In genomic region chr2:151575338-151575737, GRCh38 we compare ENCODE assay signal across 18 cellular contexts.
DNase-seq lines count a peak whose midpoint lies in the region; ATAC-seq and TF ChIP-seq lines count a peak whose summit lies in the region.
"Had no signal": no experiment of that assay in that cellular context is flagged by ENCODE, and none has a peak within 500 bp of the region (broad histone marks: within the 10 kb centered on the region; RNA-seq: fewer than 3 reads in every experiment).

No MANE protein-coding gene starts in this region.

- H3K4ac ChIP-seq in mesenchymal stem cell (ENCODE audit: low read depth in 1 of 2, low read length in 2 of 2), result no peak overlapping the region

- in situ Hi-C loops in brain microvascular endothelial cell (cut with HindIII; ENCODE audit: low pct_ligation_motif_present, low sequenced_read_pairs), result no loop called here

- H2BK5ac ChIP-seq in mesenchymal stem cell (ENCODE audit: low read depth, low read length, poor library complexity, severe bottlenecking), result no peak overlapping the region

- H3K18ac ChIP-seq in mesenchymal stem cell (ENCODE audit: low read depth in 1 of 2, low read length in 2 of 2), result no peak overlapping the region

- no peak overlapping the region for H2AFZ ChIP-seq in mesenchymal stem cell (ENCODE audit: low read depth, low read length)

- H3K9ac ChIP-seq in mesenchymal stem cell (ENCODE audit: low read length), result no peak overlapping the region

- no peaks in the 10 kb centered on the region for H3K79me1 ChIP-seq in mesenchymal stem cell (replicated peaks; ENCODE audit: low read length, poor library complexity, severe bottlenecking)

- H3K9me3 ChIP-seq in mesenchymal stem cell (ENCODE audit: control insufficient read depth, low read length), result no peaks in the 10 kb centered on the region
- H3K9me3 ChIP-seq: esophagus squamous epithelium, upper lobe of left lung had no signal

- no peak for ATAC-seq in GM19328 (IDR thresholded peaks at IDR 0.05; ENCODE audit: unreplicated experiment)
- ATAC-seq: activated T-cell treated with anti-CD3 and anti-CD28 coated beads, Interleukin-2, amount 50 U/mL, for 4 hours; CD8-positive, alpha-beta T cell; right cardiac atrium; SK-N-SH treated with all-trans-retinoic acid at 6 μM for 48 hours had no signal

- H4K91ac ChIP-seq in mesenchymal stem cell (ENCODE audit: low read length), result no peak overlapping the region

- H2BK120ac ChIP-seq in mesenchymal stem cell (ENCODE audit: low read depth, low read length), result no peak overlapping the region

- no peak overlapping the region for H3K14ac ChIP-seq in mesenchymal stem cell (ENCODE audit: low read length in 2 of 2)

- H2AK5ac ChIP-seq in mesenchymal stem cell (ENCODE audit: low read length, severe bottlenecking), result no peak overlapping the region

- no peak overlapping the region for H2BK15ac ChIP-seq in mesenchymal stem cell (ENCODE audit: low read depth, poor library complexity, severe bottlenecking)

- H3K23ac ChIP-seq in mesenchymal stem cell (ENCODE audit: low read length in 2 of 2), result no peak overlapping the region

- no peak overlapping the region for H2BK12ac ChIP-seq in mesenchymal stem cell (ENCODE audit: low read length in 2 of 2)

- H3K4me3 ChIP-seq in brain microvascular endothelial cell (ENCODE audit: low read depth, low read length) (no peak overlapping the region), mesenchymal stem cell (ENCODE audit: insufficient read depth in 1 of 2, low read depth in 1 of 2, low read length in 2 of 2) (no peak overlapping the region)
- H3K4me3 ChIP-seq: esophagus squamous epithelium, upper lobe of left lung had no signal

- no peaks in the 10 kb centered on the region for H3K4me1 ChIP-seq in mesenchymal stem cell (ENCODE audit: control insufficient read depth, insufficient read depth, low read depth, low read length)
- H3K4me1 ChIP-seq: esophagus squamous epithelium had no signal

- 93% methylated on average over 3 of the region's 5 CpGs for WGBS in mesenchymal stem cell

- peak; percentile 23 for TF ChIP-seq CTCF in brain microvascular endothelial cell (IDR thresholded peaks at IDR 0.05; ENCODE audit: low read depth, low read length, missing control alignments)

- H3K36me3 ChIP-seq in brain microvascular endothelial cell (replicated peaks), result no peaks in the 10 kb centered on the region
- no peaks in the 10 kb centered on the region for H3K36me3 ChIP-seq in mesenchymal stem cell (ENCODE audit: control insufficient read depth in 1 of 2, insufficient read depth in 2 of 2, low read depth in 1 of 2, low read length in 2 of 2)
- H3K36me3 ChIP-seq: esophagus squamous epithelium, upper lobe of left lung had no signal

- no peak overlapping the region for H3K27ac ChIP-seq in brain microvascular endothelial cell
- H3K27ac ChIP-seq in mesenchymal stem cell (ENCODE audit: low read length, poor library complexity, severe bottlenecking), result no peak overlapping the region
- H3K27ac ChIP-seq: esophagus squamous epithelium, upper lobe of left lung had no signal

- peak; percentile 16 for DNase-seq in AG20443 (ENCODE audit: low spot score)
- DNase-seq in HT1080 (ENCODE audit: low read depth), result peak; percentile 92
- DNase-seq in brain microvascular endothelial cell, result peak; percentile 52
- peak; percentile 5 for DNase-seq in mesenchymal stem cell
- DNase-seq in NOMO-1 treated with DMSO at 0.1 percent for 48 hours (lab: John Stamatoyannopoulos, UW; ENCODE audit: unreplicated experiment), result no peak
- no peak for DNase-seq in GM19238 (ENCODE audit: insufficient read length, low spot score)
- no peak for DNase-seq in DMS153 (lab: John Stamatoyannopoulos, UW)
- DNase-seq: activated CD4-positive, alpha-beta T cell treated with anti-CD3 and anti-CD28 coated beads, Interleukin-2, amount 50 U/mL, for 4 hours; activated T-cell treated with anti-CD3 and anti-CD28 coated beads, Interleukin-2, amount 50 U/mL, for 4 hours; CD8-positive, alpha-beta T cell; DND-41; esophagus squamous epithelium; kidney; right cardiac atrium; stimulated activated naive CD4-positive, alpha-beta T cell treated with Interleukin-2 at 50 U/mL for 16 hours had no signal

- no peak overlapping the region for H4K8ac ChIP-seq in mesenchymal stem cell (ENCODE audit: low read length)

- no peaks in the 10 kb centered on the region for H3K27me3 ChIP-seq in brain microvascular endothelial cell (replicated peaks)
- H3K27me3 ChIP-seq in mesenchymal stem cell (ENCODE audit: control insufficient read depth in 1 of 2, insufficient read depth in 1 of 2, low read length in 2 of 2), result no peaks in the 10 kb centered on the region
- H3K27me3 ChIP-seq: esophagus squamous epithelium, upper lobe of left lung had no signal

- H3K4me2 ChIP-seq in mesenchymal stem cell (ENCODE audit: low read length, poor library complexity, severe bottlenecking), result no peak overlapping the region

Comparison
In these comparisons a context has a peak if more than half of its experiments do, and no peak if none do; other contexts are left out.
1. DNase-seq: peak in AG20443 (single experiment), HT1080 (single experiment), brain microvascular endothelial cell (single experiment) and mesenchymal stem cell (single experiment); none in NOMO-1 treated with DMSO at 0.1 percent for 48 hours (single experiment), GM19238 (single experiment) and DMS153 (single experiment).